In the genomic region with DNA sequence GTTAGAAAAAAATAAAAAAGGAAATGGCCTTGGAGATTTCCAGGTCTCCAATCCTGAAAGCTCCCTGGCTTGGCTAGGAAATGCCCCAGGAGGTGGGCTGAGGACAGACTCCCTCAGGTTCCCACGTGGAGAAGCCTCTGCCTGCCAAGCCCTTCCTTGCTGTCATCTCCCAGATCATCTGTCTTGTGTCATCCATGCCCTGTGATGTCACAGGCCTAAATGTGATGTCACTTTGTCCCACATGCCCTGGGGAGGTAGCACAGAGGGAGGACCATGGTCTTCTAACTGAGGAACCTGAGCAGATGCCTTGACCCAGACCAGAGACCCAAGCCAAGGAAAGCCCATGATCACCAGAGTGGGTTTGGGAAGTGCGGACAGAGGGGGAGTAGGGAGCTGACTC, we compare ENCODE assay signal across 19 cellular contexts. TPM values are rescaled to one million over a fixed set of nuclear protein-coding genes. Genes with fewer than 3 reads are reported as not detected.
DNase-seq lines count a peak whose midpoint lies in the region; ATAC-seq and TF ChIP-seq lines count a peak whose summit lies in the region.
"Not testable (repeated sequence)": the region's sequence is repeated elsewhere in the genome, so short reads cannot be mapped to it uniquely, and the experiment has no call there.
"Had no signal": no experiment of that assay in that cellular context is flagged by ENCODE, and none has a peak within 500 bp of the region (broad histone marks: within the 10 kb centered on the region; RNA-seq: fewer than 3 reads in every experiment).

No MANE protein-coding gene starts in this region.

- CTCF ChIA-PET in CD8-positive, alpha-beta memory T cell (lab: Charles Lee), result interaction anchor here (0.8 to 8.6 kb wide), 15 partner anchors 13 to 204 kb away, joined by 3 to 144 read pairs (median 6); a partner anchor contains a TSS
- CTCF ChIA-PET in T-cell (lab: Charles Lee), result interaction anchor here (1.1 to 2.5 kb wide), 5 partner anchors 10 to 140 kb away, joined by 3 to 10 read pairs (median 4); a partner anchor contains a TSS
- CTCF ChIA-PET in activated CD8-positive, alpha-beta memory T cell treated with anti-CD3 and anti-CD28 coated beads, Interleukin-2, amount 10 ng/mL, durations not matched to agents 7 days and 5 days (lab: Charles Lee), result interaction anchor here (0.8 to 11.9 kb wide), 9 partner anchors 12 to 98 kb away, joined by 3 to 180 read pairs (median 4); a partner anchor contains a TSS

- peak overlapping the region in 6 of 7 donors; percentile 49 to 79 (median 68) for H3K4me3 Mint-ChIP-seq in CD8-positive, alpha-beta memory T cell
- H3K4me3 Mint-ChIP-seq in T-cell, result peak overlapping the region in 2 of 3 donors; percentile 6 to 74
- peak overlapping the region; percentile 13 for H3K4me3 Mint-ChIP-seq in activated CD8-positive, alpha-beta memory T cell treated with anti-CD3 and anti-CD28 coated beads, Interleukin-2, amount 10 ng/mL, durations not matched to agents 7 days and 5 days
- not testable (repeated sequence) for H3K4me3 Mint-ChIP-seq in activated naive CD8-positive, alpha-beta T cell treated with anti-CD3 and anti-CD28 coated beads for 36 hours

- not testable (repeated sequence) for H3K36me3 Mint-ChIP-seq in CD8-positive, alpha-beta memory T cell; T-cell; activated CD8-positive, alpha-beta memory T cell treated with anti-CD3 and anti-CD28 coated beads, Interleukin-2, amount 10 ng/mL, durations not matched to agents 7 days and 5 days; activated naive CD8-positive, alpha-beta T cell treated with anti-CD3 and anti-CD28 coated beads for 36 hours

- H3K27me3 Mint-ChIP-seq in CD8-positive, alpha-beta memory T cell; T-cell; activated CD8-positive, alpha-beta memory T cell treated with anti-CD3 and anti-CD28 coated beads, Interleukin-2, amount 10 ng/mL, durations not matched to agents 7 days and 5 days; activated naive CD8-positive, alpha-beta T cell treated with anti-CD3 and anti-CD28 coated beads for 36 hours: not testable (repeated sequence)

- peaks cover 86 to 97% (median 97%) of the 10 kb centered on the region in 3 donors for H3K4me1 Mint-ChIP-seq in CD8-positive, alpha-beta memory T cell
- H3K4me1 Mint-ChIP-seq in T-cell, result peaks cover 92 to 100% (median 96%) of the 10 kb centered on the region in 3 donors
- H3K4me1 Mint-ChIP-seq in activated CD8-positive, alpha-beta memory T cell treated with anti-CD3 and anti-CD28 coated beads, Interleukin-2, amount 10 ng/mL, durations not matched to agents 7 days and 5 days, result peaks cover 94% of the 10 kb centered on the region
- H3K4me1 Mint-ChIP-seq in activated naive CD8-positive, alpha-beta T cell treated with anti-CD3 and anti-CD28 coated beads for 36 hours, result peaks cover 76% of the 10 kb centered on the region

- POLR2A ChIA-PET in CD8-positive, alpha-beta memory T cell (lab: Charles Lee), result interaction anchor here (1.1 to 1.3 kb wide), 2 partner anchors 10 to 15 kb away, joined by 3 to 4 read pairs; no protein-coding TSS in a partner anchor
- POLR2A ChIA-PET in T-cell (lab: Charles Lee), result interaction anchor here in 1 of 2 donors (1.2 kb wide), 1 partner anchor 248 kb away, joined by 4 read pairs; no protein-coding TSS in a partner anchor

- H3K4me3 ChIP-seq in CD8-positive, alpha-beta memory T cell (ENCODE audit: low read length); fibroblast of mammary gland (ENCODE audit: control insufficient read depth, low read depth, low read length): not testable (repeated sequence)

- H3K9me3 Mint-ChIP-seq in CD8-positive, alpha-beta memory T cell; T-cell; activated CD8-positive, alpha-beta memory T cell treated with anti-CD3 and anti-CD28 coated beads, Interleukin-2, amount 10 ng/mL, durations not matched to agents 7 days and 5 days (ENCODE audit: low read depth); activated naive CD8-positive, alpha-beta T cell treated with anti-CD3 and anti-CD28 coated beads for 36 hours: not testable (repeated sequence)

- H3K27me3 ChIP-seq in CD8-positive, alpha-beta memory T cell (ENCODE audit: insufficient read depth, low read length, poor library complexity, severe bottlenecking), result not testable (repeated sequence)

- not testable (repeated sequence) for DNase-seq in CD8-positive, alpha-beta memory T cell; T-cell; activated naive CD8-positive, alpha-beta T cell treated with anti-CD3 and anti-CD28 coated beads for 36 hours
- peak; percentile 56 for DNase-seq in activated CD8-positive, alpha-beta memory T cell treated with anti-CD3 and anti-CD28 coated beads, Interleukin-2, amount 10 ng/mL, durations not matched to agents 7 days and 5 days
- peak; percentile 18 for DNase-seq in fibroblast of mammary gland (ENCODE audit: low read depth)
- peak; percentile 54 for DNase-seq in stimulated activated CD8-positive, alpha-beta memory T cell treated with anti-CD3 and anti-CD28 coated beads, Interleukin-4, amount 100 ng/mL, for 48 hours

- ATAC-seq in T-cell (replicated peaks in 1 of 4); activated CD8-positive, alpha-beta memory T cell treated with anti-CD3 and anti-CD28 coated beads, Interleukin-2, amount 10 ng/mL, durations not matched to agents 7 days and 5 days: not testable (repeated sequence)

- H3K9me3 ChIP-seq in CD8-positive, alpha-beta memory T cell (ENCODE audit: low read length), result not testable (repeated sequence)

- H3K4me1 ChIP-seq in CD8-positive, alpha-beta memory T cell (ENCODE audit: insufficient read depth, low read length), result peaks cover 100% of the 10 kb centered on the region

- TF ChIP-seq CTCF in fibroblast of mammary gland (conservative IDR thresholded peaks at IDR 0.05; ENCODE audit: control insufficient read depth, insufficient read depth, low read depth, low read length), result not testable (repeated sequence)

- H3K36me3 ChIP-seq in CD8-positive, alpha-beta memory T cell (ENCODE audit: insufficient read depth, low read length), result not testable (repeated sequence)

- H3K27ac Mint-ChIP-seq in CD8-positive, alpha-beta memory T cell, result peak overlapping the region in 7 of 8 donors; percentile 60 to 93 (median 82)
- peak overlapping the region; percentile 87 to 99 for H3K27ac Mint-ChIP-seq in T-cell
- H3K27ac Mint-ChIP-seq in activated CD8-positive, alpha-beta memory T cell treated with anti-CD3 and anti-CD28 coated beads, Interleukin-2, amount 10 ng/mL, durations not matched to agents 7 days and 5 days, result peak overlapping the region; percentile 81
- H3K27ac Mint-ChIP-seq in activated naive CD8-positive, alpha-beta T cell treated with anti-CD3 and anti-CD28 coated beads for 36 hours, result peak overlapping the region; percentile 84

- H3K27ac ChIP-seq in CD8-positive, alpha-beta memory T cell (ENCODE audit: low read depth, low read length), result not testable (repeated sequence)

RNA-seq across cellular contexts. Expression of a gene that starts 1.8 kb away (rescaled TPM):
- 1 to 10 TPM; 2.4 to 2.7 TPM for total RNA-seq in CD8-positive, alpha-beta memory T cell
- 205 TPM for polyA plus RNA-seq in CD8-positive, alpha-beta memory T cell
- 10 to 100 TPM in 2 of 5 donors, 1 to 10 TPM in 2, under 1 TPM in 1; 0.32 to 23.1 (median 5.3) TPM for total RNA-seq in T-cell
- total RNA-seq in activated CD8-positive, alpha-beta memory T cell treated with anti-CD3 and anti-CD28 coated beads, Interleukin-2, amount 10 ng/mL, durations not matched to agents 7 days and 5 days, result 10 to 100 TPM in 1 of 2 experiments, 1 to 10 TPM in 1; 7.0 to 26.3 TPM
- total RNA-seq in activated naive CD8-positive, alpha-beta T cell treated with anti-CD3 and anti-CD28 coated beads for 36 hours, result under 1 TPM; 0.27 to 0.32 TPM
- total RNA-seq: ascending aorta; dermis blood vessel endothelial cell; glomerular endothelial cell; H4; lower leg skin; RPMI7951; SK-MEL-5; T-helper 1 cell treated with Interleukin-12 subunit alpha and Interleukin-12 subunit beta and Interleukin-4 antibody, amounts not matched to agents 30 ng/mL and 1 ng/mL, for 36 hours had no signal
- polyA plus RNA-seq: BJ, neural cell, right cardiac atrium had no signal

RNA-seq across cellular contexts. Expression of a gene that starts 20.4 kb away (rescaled TPM):
- 1 to 10 TPM in 1 of 2 experiments, under 1 TPM in 1; 0.85 to 1.3 TPM for total RNA-seq in CD8-positive, alpha-beta memory T cell
- 1.9 TPM for polyA plus RNA-seq in CD8-positive, alpha-beta memory T cell
- 1 to 10 TPM; 3.0 to 7.3 (median 5.1) TPM for total RNA-seq in T-cell
- 1 to 10 TPM; 5.7 to 8.6 TPM for total RNA-seq in activated CD8-positive, alpha-beta memory T cell treated with anti-CD3 and anti-CD28 coated beads, Interleukin-2, amount 10 ng/mL, durations not matched to agents 7 days and 5 days
- total RNA-seq in activated naive CD8-positive, alpha-beta T cell treated with anti-CD3 and anti-CD28 coated beads for 36 hours, result 1 to 10 TPM; 4.9 to 5.1 TPM
- total RNA-seq: ascending aorta, dermis blood vessel endothelial cell, glomerular endothelial cell, H4, right cardiac atrium, RPMI7951, SK-MEL-5, thyroid gland had no signal
- polyA plus RNA-seq: right cardiac atrium had no signal

RNA-seq across cellular contexts. Expression of a gene that starts 36.3 kb away (rescaled TPM):
- total RNA-seq in CD8-positive, alpha-beta memory T cell, result not detected
- not detected for polyA plus RNA-seq in CD8-positive, alpha-beta memory T cell
- total RNA-seq in T-cell, result 1 to 10 TPM in 2 of 5 donors, under 1 TPM in 1, not detected in 2; 0.95 to 1.3 (median 1.1) TPM
- not detected for total RNA-seq in activated CD8-positive, alpha-beta memory T cell treated with anti-CD3 and anti-CD28 coated beads, Interleukin-2, amount 10 ng/mL, durations not matched to agents 7 days and 5 days
- not detected for total RNA-seq in activated naive CD8-positive, alpha-beta T cell treated with anti-CD3 and anti-CD28 coated beads for 36 hours
- total RNA-seq: ascending aorta; dermis blood vessel endothelial cell; H4; lower leg skin; right cardiac atrium; RPMI7951; SK-MEL-5; spleen; T-helper 1 cell treated with Interleukin-12 subunit alpha and Interleukin-12 subunit beta and Interleukin-4 antibody, amounts not matched to agents 30 ng/mL and 1 ng/mL, for 36 hours; thyroid gland had no signal
- polyA plus RNA-seq: BJ, right cardiac atrium, spleen had no signal

RNA-seq across cellular contexts. Expression of a gene that starts 56.6 kb away (rescaled TPM):
- 100 to 1,000 TPM; 355 to 388 TPM for total RNA-seq in CD8-positive, alpha-beta memory T cell
- polyA plus RNA-seq in CD8-positive, alpha-beta memory T cell, result 7,622 TPM
- 1,000 to 10,000 TPM in 4 of 5 donors, 100 to 1,000 TPM in 1; 994 to 1,121 (median 1,054) TPM for total RNA-seq in T-cell
- total RNA-seq in activated CD8-positive, alpha-beta memory T cell treated with anti-CD3 and anti-CD28 coated beads, Interleukin-2, amount 10 ng/mL, durations not matched to agents 7 days and 5 days, result 100 to 1,000 TPM; 951 to 971 TPM
- total RNA-seq in activated naive CD8-positive, alpha-beta T cell treated with anti-CD3 and anti-CD28 coated beads for 36 hours, result 100 to 1,000 TPM; 263 to 278 TPM
- total RNA-seq: ascending aorta, dermis blood vessel endothelial cell, glomerular endothelial cell, RPMI7951, SK-MEL-5 had no signal
- polyA plus RNA-seq: BJ, neural cell had no signal

RNA-seq across cellular contexts. Expression of a gene that starts 57.8 kb away (rescaled TPM):
- 10 to 100 TPM; 47.9 to 52.2 TPM for total RNA-seq in CD8-positive, alpha-beta memory T cell
- 21.6 TPM for polyA plus RNA-seq in CD8-positive, alpha-beta memory T cell
- total RNA-seq in T-cell, result 10 to 100 TPM; 34.9 to 48.2 (median 42.9) TPM
- total RNA-seq in activated CD8-positive, alpha-beta memory T cell treated with anti-CD3 and anti-CD28 coated beads, Interleukin-2, amount 10 ng/mL, durations not matched to agents 7 days and 5 days, result 10 to 100 TPM; 49.2 to 54.0 TPM
- 10 to 100 TPM; 43.8 to 45.9 TPM for total RNA-seq in activated naive CD8-positive, alpha-beta T cell treated with anti-CD3 and anti-CD28 coated beads for 36 hours
